ENCODE assay signal across 21 cellular contexts in the genomic region with DNA sequence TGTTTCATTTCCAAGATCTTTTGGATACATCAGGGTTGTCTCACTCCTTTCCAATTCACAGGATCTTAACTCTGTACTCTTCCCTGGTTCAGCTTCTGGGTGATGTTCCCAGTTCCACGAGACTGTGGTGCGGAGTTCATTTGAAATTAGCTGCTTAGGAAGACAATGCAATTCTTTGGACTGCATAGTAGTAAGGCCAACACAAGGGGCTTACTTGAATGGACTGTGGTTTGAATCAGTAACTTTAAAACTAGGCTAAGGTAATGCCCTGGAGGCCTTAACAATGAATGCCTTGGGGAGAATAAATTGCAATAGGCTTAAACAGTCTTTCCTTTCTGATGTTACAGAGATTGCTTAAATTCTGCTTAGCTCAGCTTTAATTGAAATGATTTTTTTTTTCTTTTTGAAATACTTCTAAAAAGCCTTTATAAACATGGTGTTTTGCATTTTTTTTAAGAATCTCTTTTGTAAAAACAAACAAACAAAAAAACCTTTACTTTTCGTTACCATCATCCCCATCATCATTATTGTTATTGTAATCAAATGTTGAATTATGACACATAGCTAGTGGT.
"Had no signal": no experiment of that assay in that cellular context is flagged by ENCODE, and none has a peak within 500 bp of the region (broad histone marks: within the 10 kb centered on the region; RNA-seq: fewer than 3 reads in every experiment).

No MANE protein-coding gene starts in this region.

- H3K27ac ChIP-seq: colonic mucosa, foreskin keratinocyte, hepatocyte, ovary, right atrium auricular region, stomach, thoracic aorta, transverse colon had no signal

- ATAC-seq: foreskin keratinocyte; mucosa of descending colon; naive thymus-derived CD8-positive, alpha-beta T cell had no signal

- H3K4me1 ChIP-seq: colonic mucosa, stomach, transverse colon had no signal

- H3K36me3 ChIP-seq: colonic mucosa, ovary, right atrium auricular region, stomach, thoracic aorta, transverse colon had no signal

- FAIRE-seq: endothelial cell of umbilical vein, small intestine had no signal

- DNase-seq: colonic mucosa; dermis blood vessel endothelial cell; endodermal cell; erythroblast; foreskin keratinocyte; head of caudate nucleus; kidney glomerular epithelial cell; mucosa of descending colon; naive thymus-derived CD8-positive, alpha-beta T cell; nucleus accumbens; ovary; small intestine; stimulated activated CD4-positive, alpha-beta T cell treated with anti-CD3 and anti-CD28 coated beads, Interleukin-12 subunit alpha, Interleukin-12 subunit beta, amount 100 ng/mL, for 4 hours; stimulated activated naive CD4-positive, alpha-beta T cell; stomach; substantia nigra; transverse colon had no signal

- H3K79me2 ChIP-seq: hepatocyte had no signal

- H2AFZ ChIP-seq: hepatocyte had no signal

- H3K27me3 ChIP-seq: colonic mucosa, hepatocyte, ovary, right atrium auricular region, stomach, transverse colon had no signal

- H3K4me2 ChIP-seq: hepatocyte had no signal

- H3K4me3 ChIP-seq: colonic mucosa, hepatocyte, mucosa of descending colon, ovary, right atrium auricular region, stomach, thoracic aorta, transverse colon had no signal

- H3K9me3 ChIP-seq: colonic mucosa, mucosa of descending colon, ovary, right atrium auricular region, stomach, thoracic aorta, transverse colon had no signal
